ENCODE assay signal across 8 cellular contexts in genomic region chrX:40176979-40177430, GRCh38.
DNase-seq lines count a peak whose midpoint lies in the region; ATAC-seq, FAIRE-seq and TF ChIP-seq lines count a peak whose summit lies in the region.

No MANE protein-coding gene starts in this region.

- no peaks in the 10 kb centered on the region for H3K9me3 Mint-ChIP-seq in CD4-positive, alpha-beta T cell

- no peaks in the 10 kb centered on the region for H3K9me3 ChIP-seq in CD4-positive, alpha-beta T cell (ENCODE audit: control insufficient read depth, low read length)
- H3K9me3 ChIP-seq in ascending aorta (no peaks in the 10 kb centered on the region), suprapubic skin (no peaks in the 10 kb centered on the region)

- TF ChIP-seq EP300 in Ishikawa (IDR thresholded peaks at IDR 0.05; ENCODE audit: borderline replicate concordance) = no peak
- TF ChIP-seq EP300 in suprapubic skin (IDR thresholded peaks at IDR 0.05) = no peak

- H3K27me3 ChIP-seq in CD4-positive, alpha-beta T cell (ENCODE audit: control insufficient read depth, insufficient read depth, low read length) = no peaks in the 10 kb centered on the region
- H3K27me3 ChIP-seq in ascending aorta (no peaks in the 10 kb centered on the region), suprapubic skin (no peaks in the 10 kb centered on the region)

- FAIRE-seq in RCC 7860 (lab: Jason Lieb, UNC) = no peak

- H3K36me3 ChIP-seq in ascending aorta (no peaks in the 10 kb centered on the region), suprapubic skin (no peaks in the 10 kb centered on the region)

- peaks cover 0 to 14% of the 10 kb centered on the region in 2 donors for H3K4me1 ChIP-seq in ascending aorta
- H3K4me1 ChIP-seq in suprapubic skin = peaks cover 34% of the 10 kb centered on the region

- H3K27ac Mint-ChIP-seq in CD4-positive, alpha-beta T cell = peak overlapping the region; percentile 100

- no peak for TF ChIP-seq POLR2A in suprapubic skin (IDR thresholded peaks at IDR 0.05)

- TF ChIP-seq CTCF in CD4-positive, alpha-beta T cell (IDR thresholded peaks at IDR 0.05) = no peak
- TF ChIP-seq CTCF in ascending aorta (IDR thresholded peaks at IDR 0.05) = no peak
- TF ChIP-seq CTCF in suprapubic skin (IDR thresholded peaks at IDR 0.05) = no peak

- peak; percentile 20 for ATAC-seq in CD4-positive, alpha-beta T cell (ENCODE audit: poor library complexity)
- ATAC-seq in GM18502 (IDR thresholded peaks at IDR 0.05; ENCODE audit: poor library complexity, unreplicated experiment) = no peak

- peaks cover 16% of the 10 kb centered on the region for H3K36me3 Mint-ChIP-seq in CD4-positive, alpha-beta T cell (ENCODE audit: low read depth)

- POLR2A ChIA-PET in CD4-positive, alpha-beta T cell (lab: Charles Lee) = interaction anchor here (0.6 to 11.4 kb wide), 35 partner anchors 8 to 908 kb away, joined by 3 to 236 read pairs (median 4); partner anchors contain the start of genes ATP6AP2, BCOR and USP9X

- H3K4me3 Mint-ChIP-seq in CD4-positive, alpha-beta T cell = peak overlapping the region; percentile 97

- no peak for TF ChIP-seq RAD21 in Ishikawa (IDR thresholded peaks at IDR 0.05; ENCODE audit: low read depth)

- no peak for DNase-seq in CD4-positive, alpha-beta T cell
- DNase-seq in ascending aorta (ENCODE audit: low spot score in 2 of 2) (peak in 1 of 2 donors; percentile 67), kidney tubule cell (ENCODE audit: low spot score) (peak; percentile 26), suprapubic skin (ENCODE audit: low spot score in 2 of 2) (peak in 1 of 2 donors; percentile 65), RCC 7860 (ENCODE audit: low spot score) (no peak), NCI-H1436 treated with DMSO at 0.1 percent for 48 hours (lab: John Stamatoyannopoulos, UW) (no peak)

- peak overlapping the region; percentile 70 for H3K27ac ChIP-seq in CD4-positive, alpha-beta T cell (ENCODE audit: low read depth, low read length)
- H3K27ac ChIP-seq in ascending aorta = peak overlapping the region; percentile 89 to 93
- peak overlapping the region; percentile 96 for H3K27ac ChIP-seq in suprapubic skin

- CTCF ChIA-PET in CD4-positive, alpha-beta T cell (lab: Charles Lee) = interaction anchor here (1.1 to 1.5 kb wide), 2 partner anchors 79 to 90 kb away, joined by 3 to 5 read pairs; partner anchors contain the start of gene BCOR

- H3K4me1 Mint-ChIP-seq in CD4-positive, alpha-beta T cell (ENCODE audit: low read depth) = peaks cover 36% of the 10 kb centered on the region

- WGBS in suprapubic skin = 5% methylated on average over 10 of the region's 22 CpGs

- H3K4me3 ChIP-seq in ascending aorta (peak overlapping the region; percentile 59 to 75), suprapubic skin (peak overlapping the region; percentile 58)

- intact Hi-C loops in CD4-positive, alpha-beta T cell (cut with DNase I, micrococcal nuclease) = loop anchor here in 1 of 2 experiments (10.0 kb wide), 2 partner anchors 88 to 172 kb away; no protein-coding TSS in a partner anchor
- intact Hi-C loops in ascending aorta (cut with DNase I) = loop anchor here (1.0 to 10.0 kb wide), 5 partner anchors 80 to 1372 kb away; partner anchors contain the start of genes BCOR and MID1IP1

- H3K27me3 Mint-ChIP-seq in CD4-positive, alpha-beta T cell = no peaks in the 10 kb centered on the region

TF ChIP-seq in Ishikawa, 13 proteins besides CTCF, POLR2A, EP300 and RAD21:
- TF ChIP-seq MAX (IDR thresholded peaks at IDR 0.05) = peak; percentile 46; the same call in 1 of the 2 replicates
- TF ChIP-seq REST (IDR thresholded peaks at IDR 0.05; ENCODE audit: low read depth) = no peak
